ENCODE assay signal across 6 cellular contexts in genomic region chr10:113740850-113741249, GRCh38. TPM values are rescaled to one million over a fixed set of nuclear protein-coding genes. Genes with fewer than 3 reads are reported as not detected.
"Had no signal": no experiment of that assay in that cellular context is flagged by ENCODE, and none has a peak within 500 bp of the region (broad histone marks: within the 10 kb centered on the region; RNA-seq: fewer than 3 reads in every experiment).

No MANE protein-coding gene starts in this region.

- H3K4me3 Mint-ChIP-seq: GM23338, H9 had no signal

- H2AFZ ChIP-seq: GM23338 had no signal

- H3K4me3 ChIP-seq: GM23338 had no signal

- ATAC-seq: GM23338 had no signal

- H3K4me2 ChIP-seq: GM23338 had no signal

- DNase-seq: H9, HCEC 1CT, IMR-90 had no signal

- H3K27ac Mint-ChIP-seq: GM23338, H9 had no signal

- H3K9me3 Mint-ChIP-seq: GM23338, H9 had no signal

RNA-seq across cellular contexts. Expression of gene PLEKHS1, which starts 10.6 kb away (rescaled TPM):
- total RNA-seq: GM23338, H1, H9, HT-29, IMR-90 had no signal
